2 cellular contexts compared by ENCODE assay signal in the genomic region with DNA sequence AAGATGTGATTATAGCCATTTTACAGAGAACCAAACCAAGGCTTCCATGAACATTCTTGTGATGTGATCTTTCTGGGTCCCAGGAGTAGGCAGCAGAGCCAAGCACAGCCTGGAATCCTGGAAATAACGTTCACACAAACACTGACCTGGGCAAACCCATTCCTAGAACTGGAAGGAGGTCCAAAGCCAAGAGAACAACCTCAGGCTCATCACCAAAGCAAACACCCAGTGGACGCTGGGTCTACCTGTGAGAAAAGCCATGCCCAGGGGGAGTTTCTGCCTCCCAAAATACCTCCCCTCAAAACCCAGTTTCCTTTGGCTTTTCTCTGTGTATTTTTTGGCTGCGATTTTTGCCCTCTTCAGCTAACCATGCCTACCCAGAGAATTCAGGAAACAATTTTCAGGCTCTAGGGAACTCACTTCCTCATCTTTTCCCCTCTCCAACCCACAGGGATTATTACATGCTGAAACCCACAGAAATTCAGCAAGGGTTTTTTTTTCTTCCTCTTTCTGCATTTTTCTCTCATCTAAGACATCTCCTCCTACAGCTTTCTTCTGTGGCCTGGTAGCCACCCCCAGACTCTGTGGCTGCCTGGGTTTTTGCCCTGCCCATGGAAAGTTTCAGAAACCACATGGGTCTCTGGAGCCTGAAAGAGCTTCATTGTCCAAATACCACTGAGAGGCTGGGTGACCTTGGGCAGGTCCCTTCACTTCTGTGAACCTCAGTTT.
A peak's percentile ranks its signal among the peaks of the same experiment; 100 is the strongest.
TF ChIP-seq lines count a peak whose summit lies in the region.

No MANE protein-coding gene starts in this region.

TF ChIP-seq in HepG2, 621 proteins besides CTCF, POLR2A, EP300 and RAD21 (continued from another document):
- TF ChIP-seq ZNF605 (CRISPR knock-in tag; IDR thresholded peaks at IDR 0.05) (no peak), KAT2B (IDR thresholded peaks at IDR 0.05; ENCODE audit: borderline replicate concordance, low read depth, low read length) (no peak), RFXANK (CRISPR knock-in tag; IDR thresholded peaks at IDR 0.05) (no peak), GABPA (IDR thresholded peaks at IDR 0.05; ENCODE audit: low read depth, low read length) (no peak), GABPA (CRISPR knock-in tag; IDR thresholded peaks at IDR 0.05; ENCODE audit: low read depth) (no peak), TEAD3 (CRISPR knock-in tag; optimal IDR thresholded peaks at IDR 0.05; ENCODE audit: borderline replicate concordance) (no peak), RBFOX2 (IDR thresholded peaks at IDR 0.05; ENCODE audit: low read depth, low read length) (no peak), DPF2 (CRISPR knock-in tag; IDR thresholded peaks at IDR 0.05; ENCODE audit: borderline replicate concordance, low read depth) (no peak), ZNF569 (CRISPR knock-in tag; IDR thresholded peaks at IDR 0.05; ENCODE audit: borderline replicate concordance) (no peak), SNRNP70 (IDR thresholded peaks at IDR 0.05; ENCODE audit: low read depth, low read length) (no peak), PCBP1 (IDR thresholded peaks at IDR 0.05; ENCODE audit: borderline replicate concordance, low read depth, low read length) (no peak), ZNF510 (CRISPR knock-in tag; IDR thresholded peaks at IDR 0.05; ENCODE audit: low read depth) (no peak), CCAR2 (optimal IDR thresholded peaks at IDR 0.05; ENCODE audit: low read depth, low read length) (no peak)

TF ChIP-seq in GM12878, 131 proteins besides CTCF, POLR2A, EP300 and RAD21 (continued from another document):
- TF ChIP-seq ATF2 (IDR thresholded peaks at IDR 0.05; ENCODE audit: low read length) (peak; percentile 31; the same call in 1 of the 2 replicates), BRCA1 (IDR thresholded peaks at IDR 0.05; ENCODE audit: low read depth, low read length) (no peak), CREM (IDR thresholded peaks at IDR 0.05; ENCODE audit: low read depth) (no peak), YY1 (IDR thresholded peaks at IDR 0.05; ENCODE audit: low read depth, low read length) (no peak), KDM1A (IDR thresholded peaks at IDR 0.05; ENCODE audit: borderline replicate concordance) (no peak), IKZF2 (IDR thresholded peaks at IDR 0.05) (peak; percentile 80 to 83), RELB (IDR thresholded peaks at IDR 0.05; ENCODE audit: low read depth) (peak; percentile 68; the same call in 1 of the 2 replicates), NFYA (IDR thresholded peaks at IDR 0.05; ENCODE audit: borderline replicate concordance, low read depth, low read length) (no peak), MYC (IDR thresholded peaks at IDR 0.05; ENCODE audit: insufficient read depth, insufficient read length, insufficient replicate concordance, low read length, severe bottlenecking) (no peak), BCL11A (IDR thresholded peaks at IDR 0.05; ENCODE audit: low read depth, low read length) (peak; percentile 12; the same call in 1 of the 2 replicates), SPI1 (IDR thresholded peaks at IDR 0.05; ENCODE audit: borderline replicate concordance, insufficient read depth, low read depth, low read length) (peak; percentile 48; the same call in 1 of the 2 replicates), EED (IDR thresholded peaks at IDR 0.05; ENCODE audit: low read depth) (no peak; the same call in none of the 2 replicates), FOXK2 (IDR thresholded peaks at IDR 0.05) (no peak), TBL1XR1 (IDR thresholded peaks at IDR 0.05; ENCODE audit: low read depth, low read length) (no peak), MEF2B (IDR thresholded peaks at IDR 0.05; ENCODE audit: partially characterized antibody, poor library complexity, severe bottlenecking) (peak; percentile 36), CBFB (IDR thresholded peaks at IDR 0.05; ENCODE audit: low read depth) (peak; percentile 25; the same call in 1 of the 2 replicates), MEF2A (IDR thresholded peaks at IDR 0.05; ENCODE audit: insufficient read depth, low read depth, low read length) (0 out of 2 replicates have a peak, but pooled peaks have one; percentile 12), NFIC (IDR thresholded peaks at IDR 0.05; ENCODE audit: low read depth, low read length) (peak; percentile 77), E2F4 (IDR thresholded peaks at IDR 0.05; ENCODE audit: low read depth, low read length) (no peak), MXI1 (IDR thresholded peaks at IDR 0.05; ENCODE audit: low read depth, low read length) (no peak), PAX5 (IDR thresholded peaks at IDR 0.05; ENCODE audit: borderline replicate concordance, low read depth, low read length) (peak; percentile 16; the same call in 1 of the 2 replicates), RCOR1 (conservative IDR thresholded peaks at IDR 0.05; ENCODE audit: low read depth, low read length) (no peak), EGR1 (IDR thresholded peaks at IDR 0.05; ENCODE audit: borderline replicate concordance in 1 of 2, low read depth in 2 of 2, low read length in 2 of 2) (0 out of 3 replicates have a peak, but pooled peaks of 1 of the 2 experiments have one; percentile 24), POU2F2 (IDR thresholded peaks at IDR 0.05; ENCODE audit: borderline replicate concordance, low read depth, low read length) (no peak), BHLHE40 (IDR thresholded peaks at IDR 0.05; ENCODE audit: borderline replicate concordance in 1 of 2, low read depth in 2 of 2, low read length in 1 of 2) (0 out of 4 replicates have a peak, but pooled peaks of 1 of the 2 experiments have one; percentile 13)
- TF ChIP-seq, protein P1, sequence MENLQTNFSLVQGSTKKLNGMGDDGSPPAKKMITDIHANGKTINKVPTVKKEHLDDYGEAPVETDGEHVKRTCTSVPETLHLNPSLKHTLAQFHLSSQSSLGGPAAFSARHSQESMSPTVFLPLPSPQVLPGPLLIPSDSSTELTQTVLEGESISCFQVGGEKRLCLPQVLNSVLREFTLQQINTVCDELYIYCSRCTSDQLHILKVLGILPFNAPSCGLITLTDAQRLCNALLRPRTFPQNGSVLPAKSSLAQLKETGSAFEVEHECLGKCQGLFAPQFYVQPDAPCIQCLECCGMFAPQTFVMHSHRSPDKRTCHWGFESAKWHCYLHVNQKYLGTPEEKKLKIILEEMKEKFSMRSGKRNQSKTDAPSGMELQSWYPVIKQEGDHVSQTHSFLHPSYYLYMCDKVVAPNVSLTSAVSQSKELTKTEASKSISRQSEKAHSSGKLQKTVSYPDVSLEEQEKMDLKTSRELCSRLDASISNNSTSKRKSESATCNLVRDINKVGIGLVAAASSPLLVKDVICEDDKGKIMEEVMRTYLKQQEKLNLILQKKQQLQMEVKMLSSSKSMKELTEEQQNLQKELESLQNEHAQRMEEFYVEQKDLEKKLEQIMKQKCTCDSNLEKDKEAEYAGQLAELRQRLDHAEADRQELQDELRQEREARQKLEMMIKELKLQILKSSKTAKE (IDR thresholded peaks at IDR 0.05; ENCODE audit: low read depth, poor library complexity, severe bottlenecking): no peak
- TF ChIP-seq, protein P2, sequence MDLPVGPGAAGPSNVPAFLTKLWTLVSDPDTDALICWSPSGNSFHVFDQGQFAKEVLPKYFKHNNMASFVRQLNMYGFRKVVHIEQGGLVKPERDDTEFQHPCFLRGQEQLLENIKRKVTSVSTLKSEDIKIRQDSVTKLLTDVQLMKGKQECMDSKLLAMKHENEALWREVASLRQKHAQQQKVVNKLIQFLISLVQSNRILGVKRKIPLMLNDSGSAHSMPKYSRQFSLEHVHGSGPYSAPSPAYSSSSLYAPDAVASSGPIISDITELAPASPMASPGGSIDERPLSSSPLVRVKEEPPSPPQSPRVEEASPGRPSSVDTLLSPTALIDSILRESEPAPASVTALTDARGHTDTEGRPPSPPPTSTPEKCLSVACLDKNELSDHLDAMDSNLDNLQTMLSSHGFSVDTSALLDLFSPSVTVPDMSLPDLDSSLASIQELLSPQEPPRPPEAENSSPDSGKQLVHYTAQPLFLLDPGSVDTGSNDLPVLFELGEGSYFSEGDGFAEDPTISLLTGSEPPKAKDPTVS (IDR thresholded peaks at IDR 0.05; ENCODE audit: low read depth, low read length): no peak
TF ChIP-seq in GM12878: peak in this region for 15.
